1 cellular context compared by ENCODE assay signal in the genomic region with DNA sequence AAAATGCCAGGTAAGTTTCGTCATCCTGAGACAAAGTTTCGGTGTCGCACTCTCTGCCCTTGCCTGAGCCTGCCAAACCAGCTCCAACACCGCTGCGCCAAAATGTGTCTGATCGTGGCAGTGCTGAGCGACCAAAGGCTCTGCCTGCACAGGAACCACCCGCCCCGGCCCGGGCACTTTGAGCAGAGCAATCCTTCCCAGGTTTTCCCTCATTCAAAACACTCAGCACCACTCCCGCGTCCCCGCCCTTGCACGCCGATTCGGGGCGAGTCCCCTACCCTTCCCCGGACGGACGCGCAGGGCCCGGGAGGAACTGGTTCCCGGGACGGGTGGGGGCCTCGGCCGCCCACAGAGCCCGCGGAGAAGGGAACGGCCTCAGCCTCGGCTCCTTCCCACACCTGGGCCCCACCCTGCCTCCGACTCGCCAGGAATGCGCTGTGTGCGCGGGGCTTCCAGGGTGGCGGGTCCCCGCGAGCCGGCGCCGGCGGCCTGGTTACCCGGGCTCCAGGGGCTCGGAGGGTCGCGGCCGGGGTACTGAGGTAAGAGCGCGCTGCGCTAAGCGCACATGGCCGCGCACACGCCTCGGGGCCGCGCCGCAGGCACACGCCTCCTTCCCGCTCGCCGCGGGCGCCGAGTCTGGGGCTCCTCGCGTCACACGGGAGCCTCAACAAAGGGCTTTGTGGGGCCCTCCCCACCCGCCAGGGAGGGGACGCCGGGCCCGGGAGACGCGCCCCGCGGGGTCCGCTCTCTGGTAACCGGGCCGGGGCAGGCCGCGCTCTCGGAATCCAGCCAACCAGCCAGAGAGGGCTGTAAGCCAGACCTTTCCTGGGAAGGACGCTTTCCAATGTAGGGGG.
A peak's percentile ranks its signal among the peaks of the same experiment; 100 is the strongest.
TF ChIP-seq lines count a peak whose summit lies in the region.

A gene with protein sequence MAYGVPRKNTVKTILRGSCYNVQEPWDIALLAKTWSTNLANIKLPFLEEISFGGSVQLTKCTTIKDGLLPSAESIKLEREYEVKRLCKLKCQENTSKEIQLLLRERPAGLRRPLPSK (minus strand): TSS at position 638 of the 854 bp plus-strand sequence. CDS start 902 bp downstream, outside the sequence.

TF ChIP-seq in HepG2, 621 proteins besides CTCF, POLR2A, EP300 and RAD21 (continued from another document and continues in another):
- TF ChIP-seq CCDC6 (CRISPR knock-in tag; IDR thresholded peaks at IDR 0.05) (no peak), ZNF407 (CRISPR knock-in tag; IDR thresholded peaks at IDR 0.05; ENCODE audit: not compliant biosample characterization) (peak; percentile 88), SIX4 (CRISPR knock-in tag; IDR thresholded peaks at IDR 0.05) (no peak), ZNF891 (CRISPR knock-in tag; IDR thresholded peaks at IDR 0.05) (peak; percentile 83), ZMYM3 (CRISPR knock-in tag; IDR thresholded peaks at IDR 0.05) (no peak), ZNF687 (CRISPR knock-in tag; IDR thresholded peaks at IDR 0.05) (peak; percentile 94), ZBTB8A (CRISPR knock-in tag; IDR thresholded peaks at IDR 0.05; ENCODE audit: borderline replicate concordance, low read depth) (no peak), PAXIP1 (CRISPR knock-in tag; conservative IDR thresholded peaks at IDR 0.05) (no peak), ZFP36 (IDR thresholded peaks at IDR 0.05; ENCODE audit: borderline replicate concordance, low read depth, low read length, partially characterized antibody) (no peak), MXD4 (CRISPR knock-in tag; IDR thresholded peaks at IDR 0.05) (no peak), ZNF329 (CRISPR knock-in tag; IDR thresholded peaks at IDR 0.05; ENCODE audit: low read depth) (no peak), DDIT3 (CRISPR knock-in tag; IDR thresholded peaks at IDR 0.05) (no peak), ZNF672 (CRISPR knock-in tag; IDR thresholded peaks at IDR 0.05) (no peak), ZNF574 (CRISPR knock-in tag; IDR thresholded peaks at IDR 0.05) (no peak; the same call in 1 of the 2 replicates), ZNF274 (CRISPR knock-in tag; IDR thresholded peaks at IDR 0.05) (no peak; the same call in 1 of the 2 replicates), RXRB (CRISPR knock-in tag; IDR thresholded peaks at IDR 0.05; ENCODE audit: borderline replicate concordance) (no peak), ZFP41 (CRISPR knock-in tag; IDR thresholded peaks at IDR 0.05; ENCODE audit: borderline replicate concordance) (no peak), ZFX (CRISPR knock-in tag; IDR thresholded peaks at IDR 0.05; ENCODE audit: low read depth) (peak; percentile 76)
- TF ChIP-seq, protein P1, sequence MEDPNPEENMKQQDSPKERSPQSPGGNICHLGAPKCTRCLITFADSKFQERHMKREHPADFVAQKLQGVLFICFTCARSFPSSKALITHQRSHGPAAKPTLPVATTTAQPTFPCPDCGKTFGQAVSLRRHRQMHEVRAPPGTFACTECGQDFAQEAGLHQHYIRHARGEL (CRISPR knock-in tag; IDR thresholded peaks at IDR 0.05), result no peak
- TF ChIP-seq, protein P2, sequence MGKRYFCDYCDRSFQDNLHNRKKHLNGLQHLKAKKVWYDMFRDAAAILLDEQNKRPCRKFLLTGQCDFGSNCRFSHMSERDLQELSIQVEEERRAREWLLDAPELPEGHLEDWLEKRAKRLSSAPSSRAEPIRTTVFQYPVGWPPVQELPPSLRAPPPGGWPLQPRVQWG (CRISPR knock-in tag; IDR thresholded peaks at IDR 0.05; ENCODE audit: borderline replicate concordance, low read depth), result no peak
- TF ChIP-seq, protein P3, sequence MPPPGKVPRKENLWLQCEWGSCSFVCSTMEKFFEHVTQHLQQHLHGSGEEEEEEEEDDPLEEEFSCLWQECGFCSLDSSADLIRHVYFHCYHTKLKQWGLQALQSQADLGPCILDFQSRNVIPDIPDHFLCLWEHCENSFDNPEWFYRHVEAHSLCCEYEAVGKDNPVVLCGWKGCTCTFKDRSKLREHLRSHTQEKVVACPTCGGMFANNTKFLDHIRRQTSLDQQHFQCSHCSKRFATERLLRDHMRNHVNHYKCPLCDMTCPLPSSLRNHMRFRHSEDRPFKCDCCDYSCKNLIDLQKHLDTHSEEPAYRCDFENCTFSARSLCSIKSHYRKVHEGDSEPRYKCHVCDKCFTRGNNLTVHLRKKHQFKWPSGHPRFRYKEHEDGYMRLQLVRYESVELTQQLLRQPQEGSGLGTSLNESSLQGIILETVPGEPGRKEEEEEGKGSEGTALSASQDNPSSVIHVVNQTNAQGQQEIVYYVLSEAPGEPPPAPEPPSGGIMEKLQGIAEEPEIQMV (CRISPR knock-in tag; IDR thresholded peaks at IDR 0.05; ENCODE audit: low read depth), result no peak
- TF ChIP-seq, protein P4, sequence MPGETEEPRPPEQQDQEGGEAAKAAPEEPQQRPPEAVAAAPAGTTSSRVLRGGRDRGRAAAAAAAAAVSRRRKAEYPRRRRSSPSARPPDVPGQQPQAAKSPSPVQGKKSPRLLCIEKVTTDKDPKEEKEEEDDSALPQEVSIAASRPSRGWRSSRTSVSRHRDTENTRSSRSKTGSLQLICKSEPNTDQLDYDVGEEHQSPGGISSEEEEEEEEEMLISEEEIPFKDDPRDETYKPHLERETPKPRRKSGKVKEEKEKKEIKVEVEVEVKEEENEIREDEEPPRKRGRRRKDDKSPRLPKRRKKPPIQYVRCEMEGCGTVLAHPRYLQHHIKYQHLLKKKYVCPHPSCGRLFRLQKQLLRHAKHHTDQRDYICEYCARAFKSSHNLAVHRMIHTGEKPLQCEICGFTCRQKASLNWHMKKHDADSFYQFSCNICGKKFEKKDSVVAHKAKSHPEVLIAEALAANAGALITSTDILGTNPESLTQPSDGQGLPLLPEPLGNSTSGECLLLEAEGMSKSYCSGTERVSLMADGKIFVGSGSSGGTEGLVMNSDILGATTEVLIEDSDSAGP (CRISPR knock-in tag; IDR thresholded peaks at IDR 0.05; ENCODE audit: borderline replicate concordance), result peak; percentile 77; the same call in 1 of the 2 replicates
